Comparison of ENCODE assay signal across 9 cellular contexts in genomic region chrX:68286980-68287379, GRCh38.
"Had no signal": no experiment of that assay in that cellular context is flagged by ENCODE, and none has a peak within 500 bp of the region (broad histone marks: within the 10 kb centered on the region; RNA-seq: fewer than 3 reads in every experiment).

No MANE protein-coding gene starts in this region.

- H3K4me3 ChIP-seq: GM23338 had no signal

- H2AFZ ChIP-seq: GM23338 had no signal

- H3K27ac Mint-ChIP-seq: GM23338, H9, HFFc6 had no signal

- DNase-seq: H9, HCEC 1CT, HFFc6, IMR-90, KBM-7 had no signal

- H3K9me3 Mint-ChIP-seq: GM23338, HFFc6 had no signal

- H3K4me2 ChIP-seq: GM23338 had no signal

- H3K4me3 Mint-ChIP-seq: GM23338, H9, HFFc6 had no signal

- FAIRE-seq: H1, H54, HTR-8/SVneo had no signal

- ATAC-seq: GM23338 had no signal

- H3K4me1 Mint-ChIP-seq: GM23338, H9 had no signal
